In the genomic region with DNA sequence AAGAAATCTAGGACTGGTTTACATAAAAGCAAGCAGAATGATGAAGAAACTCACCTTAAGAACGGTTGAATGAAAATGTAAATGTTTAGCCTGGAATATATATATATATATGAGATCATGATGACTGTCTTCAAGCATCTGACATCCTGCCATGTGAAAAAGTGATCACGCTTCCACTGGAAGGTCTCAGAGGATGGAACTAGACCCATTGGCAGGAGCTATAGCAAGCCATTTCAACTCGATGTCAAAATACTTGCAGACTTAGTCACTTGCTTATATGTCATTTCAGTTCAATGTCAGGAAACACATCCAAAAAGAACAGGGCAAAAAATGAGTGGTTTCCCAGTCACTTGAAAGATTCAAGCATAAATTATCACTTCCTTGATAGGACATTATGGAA, we compare ENCODE assay signal across 16 cellular contexts.
"Had no signal": no experiment of that assay in that cellular context is flagged by ENCODE, and none has a peak within 500 bp of the region (broad histone marks: within the 10 kb centered on the region; RNA-seq: fewer than 3 reads in every experiment).

No MANE protein-coding gene starts in this region.

- H3K36me3 ChIP-seq: prostate gland, right lobe of liver had no signal

- H3K4me1 ChIP-seq: body of pancreas, heart left ventricle, left ventricle myocardium inferior, prostate gland, suprapubic skin, upper lobe of right lung had no signal

- H3K27ac ChIP-seq: body of pancreas, heart left ventricle, left ventricle myocardium inferior, prostate gland, right lobe of liver, suprapubic skin, upper lobe of right lung, VCaP had no signal

- H3K4me3 ChIP-seq: body of pancreas, heart left ventricle, left ventricle myocardium inferior, prostate gland, right lobe of liver, suprapubic skin, upper lobe of right lung had no signal

- DNase-seq: activated CD8-positive, alpha-beta T cell treated with anti-CD3 and anti-CD28 coated beads, Interleukin-2, amount 10 ng/mL, durations not matched to agents 7 days and 5 days; activated naive CD4-positive, alpha-beta T cell treated with Interleukin-2 at 50 U/mL for 16 hours; body of pancreas; erythroblast; heart left ventricle; left ventricle myocardium inferior; mesendoderm; occipital lobe; right lobe of liver; stimulated activated CD4-positive, alpha-beta T cell treated with anti-CD3 and anti-CD28 coated beads, Interleukin-2, amount 100 ng/mL, for 24 hours; stimulated activated naive CD4-positive, alpha-beta T cell treated with Interleukin-2 at 50 U/mL for 16 hours; T-helper 9 cell; upper lobe of right lung had no signal

- H3K9me3 ChIP-seq: body of pancreas, prostate gland, right lobe of liver, suprapubic skin, upper lobe of right lung had no signal

- H3K27me3 ChIP-seq: body of pancreas, heart left ventricle, right lobe of liver, suprapubic skin, upper lobe of right lung had no signal
